Comparison of ENCODE assay signal across 12 cellular contexts in genomic region chr9:4833781-4834560, GRCh38. TPM values are rescaled to one million over a fixed set of nuclear protein-coding genes. Genes with fewer than 3 reads are reported as not detected.
DNase-seq lines count a peak whose midpoint lies in the region; ATAC-seq and TF ChIP-seq lines count a peak whose summit lies in the region.
"Had no signal": no experiment of that assay in that cellular context is flagged by ENCODE, and none has a peak within 500 bp of the region (broad histone marks: within the 10 kb centered on the region; RNA-seq: fewer than 3 reads in every experiment).

No MANE protein-coding gene starts in this region.

- H3K9me3 Mint-ChIP-seq in natural killer cell treated with Interleukin-12 subunit alpha and Interleukin-12 subunit beta and Interleukin-15 and Interleukin-18, amount 100 ng/mL, for 72 hours = no peaks in the 10 kb centered on the region
- H3K9me3 Mint-ChIP-seq in natural killer cell = no peaks in the 10 kb centered on the region
- H3K9me3 Mint-ChIP-seq in stimulated activated naive B cell treated with anti-CD40 and anti-IgM and Interleukin-4, amounts not matched to agents 10 μg/mL and 1 μg/mL and 100 μg/mL, for 72 hours = no peaks in the 10 kb centered on the region

- intact Hi-C loops in natural killer cell (cut with micrococcal nuclease) (no loop called here), adrenal gland (cut with DNase I) (no loop called here)

- WGBS in adrenal gland, 4 donors = 72 to 80% (median 78%) methylated on average over 11 of the region's 11 CpGs

- DNase-seq in natural killer cell treated with Interleukin-12 subunit alpha and Interleukin-12 subunit beta and Interleukin-15 and Interleukin-18, amount 100 ng/mL, for 72 hours (ENCODE audit: low spot score) = no peak
- DNase-seq in natural killer cell = no peak
- DNase-seq in adrenal gland = no peak
- DNase-seq in foreskin keratinocyte = no peak
- no peak for DNase-seq in stimulated activated naive B cell treated with anti-CD40 and anti-IgM and Interleukin-4, amounts not matched to agents 10 μg/mL and 1 μg/mL and 100 μg/mL, for 72 hours
- DNase-seq in D341Med (ENCODE audit: low spot score) = no peak
- DNase-seq in activated CD8-positive, alpha-beta memory T cell treated with anti-CD3 and anti-CD28 coated beads, Interleukin-2, amount 50 U/mL, for 4 hours = no peak
- DNase-seq: NCI-H2029 treated with DMSO at 0.1 percent for 48 hours, ovary had no signal

- H3K27me3 ChIP-seq in adrenal gland = no peaks in the 10 kb centered on the region
- no peaks in the 10 kb centered on the region for H3K27me3 ChIP-seq in foreskin keratinocyte
- H3K27me3 ChIP-seq: BLaER1 treated with 17β-estradiol and CSF1 and Interleukin-3, amounts not matched to agents 10 nM and 100 nM; ovary had no signal

- H3K9me3 ChIP-seq in adrenal gland (replicated peaks in 1 of 3) = no peaks in the 10 kb centered on the region
- H3K9me3 ChIP-seq: BLaER1 treated with 17β-estradiol and CSF1 and Interleukin-3, amounts not matched to agents 10 nM and 100 nM; ovary had no signal

- H3K27ac ChIP-seq in adrenal gland (peak overlapping the region; percentile 50 to 79 (median 67)), foreskin keratinocyte (peak overlapping the region; percentile 75)

- H3K36me3 ChIP-seq in adrenal gland (replicated peaks in 1 of 2) = no peaks in the 10 kb centered on the region
- H3K36me3 ChIP-seq: ovary had no signal

- H3K4me1 Mint-ChIP-seq in natural killer cell treated with Interleukin-12 subunit alpha and Interleukin-12 subunit beta and Interleukin-15 and Interleukin-18, amount 100 ng/mL, for 72 hours (ENCODE audit: low read depth in 2 of 2) = peaks cover 13 to 15% of the 10 kb centered on the region in 2 donors
- peaks cover 0 to 13% of the 10 kb centered on the region in 2 donors for H3K4me1 Mint-ChIP-seq in natural killer cell
- peaks cover 22 to 38% of the 10 kb centered on the region in 2 donors for H3K4me1 Mint-ChIP-seq in stimulated activated naive B cell treated with anti-CD40 and anti-IgM and Interleukin-4, amounts not matched to agents 10 μg/mL and 1 μg/mL and 100 μg/mL, for 72 hours

- TF ChIP-seq POLR2A in adrenal gland (IDR thresholded peaks at IDR 0.05) = no peak

- no peak for ATAC-seq in natural killer cell treated with Interleukin-12 subunit alpha and Interleukin-12 subunit beta and Interleukin-15 and Interleukin-18, amount 100 ng/mL, for 72 hours
- ATAC-seq in natural killer cell = no peak
- no peak for ATAC-seq in foreskin keratinocyte
- ATAC-seq in stimulated activated naive B cell treated with anti-CD40 and anti-IgM and Interleukin-4, amounts not matched to agents 10 μg/mL and 1 μg/mL and 100 μg/mL, for 72 hours (replicated peaks) = no peak
- ATAC-seq in GM21390 (IDR thresholded peaks at IDR 0.05; ENCODE audit: unreplicated experiment) = no peak

- TF ChIP-seq CTCF in natural killer cell (IDR thresholded peaks at IDR 0.05) = no peak
- TF ChIP-seq CTCF in adrenal gland (IDR thresholded peaks at IDR 0.05) = no peak
- TF ChIP-seq CTCF in foreskin keratinocyte (conservative IDR thresholded peaks at IDR 0.05) = no peak

- no peaks in the 10 kb centered on the region for H3K36me3 Mint-ChIP-seq in natural killer cell treated with Interleukin-12 subunit alpha and Interleukin-12 subunit beta and Interleukin-15 and Interleukin-18, amount 100 ng/mL, for 72 hours
- no peaks in the 10 kb centered on the region for H3K36me3 Mint-ChIP-seq in natural killer cell
- peaks cover 51 to 58% of the 10 kb centered on the region in 2 donors for H3K36me3 Mint-ChIP-seq in stimulated activated naive B cell treated with anti-CD40 and anti-IgM and Interleukin-4, amounts not matched to agents 10 μg/mL and 1 μg/mL and 100 μg/mL, for 72 hours

- H3K4me1 ChIP-seq in adrenal gland (replicated peaks in 1 of 2) = peaks cover 22 to 30% of the 10 kb centered on the region in 2 donors
- peaks cover 10% of the 10 kb centered on the region for H3K4me1 ChIP-seq in foreskin keratinocyte

- no peak overlapping the region for H3K4me3 ChIP-seq in adrenal gland
- H3K4me3 ChIP-seq: BLaER1 treated with 17β-estradiol and CSF1 and Interleukin-3, amounts not matched to agents 10 nM and 100 nM; lung; ovary had no signal

- H3K27ac Mint-ChIP-seq in natural killer cell treated with Interleukin-12 subunit alpha and Interleukin-12 subunit beta and Interleukin-15 and Interleukin-18, amount 100 ng/mL, for 72 hours = peak overlapping the region; percentile 51 to 55
- no peak overlapping the region for H3K27ac Mint-ChIP-seq in natural killer cell
- no peak overlapping the region for H3K27ac Mint-ChIP-seq in stimulated activated naive B cell treated with anti-CD40 and anti-IgM and Interleukin-4, amounts not matched to agents 10 μg/mL and 1 μg/mL and 100 μg/mL, for 72 hours

- no peak overlapping the region for H3K4me3 Mint-ChIP-seq in natural killer cell treated with Interleukin-12 subunit alpha and Interleukin-12 subunit beta and Interleukin-15 and Interleukin-18, amount 100 ng/mL, for 72 hours
- no peak overlapping the region for H3K4me3 Mint-ChIP-seq in natural killer cell
- no peak overlapping the region for H3K4me3 Mint-ChIP-seq in stimulated activated naive B cell treated with anti-CD40 and anti-IgM and Interleukin-4, amounts not matched to agents 10 μg/mL and 1 μg/mL and 100 μg/mL, for 72 hours

- no peaks in the 10 kb centered on the region for H3K27me3 Mint-ChIP-seq in natural killer cell treated with Interleukin-12 subunit alpha and Interleukin-12 subunit beta and Interleukin-15 and Interleukin-18, amount 100 ng/mL, for 72 hours
- no peaks in the 10 kb centered on the region for H3K27me3 Mint-ChIP-seq in natural killer cell (ENCODE audit: low read depth in 2 of 2)
- no peaks in the 10 kb centered on the region for H3K27me3 Mint-ChIP-seq in stimulated activated naive B cell treated with anti-CD40 and anti-IgM and Interleukin-4, amounts not matched to agents 10 μg/mL and 1 μg/mL and 100 μg/mL, for 72 hours

RNA-seq across cellular contexts. Expression of gene RCL1, which starts 41.2 kb away (rescaled TPM):
- total RNA-seq in natural killer cell treated with Interleukin-12 subunit alpha and Interleukin-12 subunit beta and Interleukin-15 and Interleukin-18, amount 100 ng/mL, for 72 hours = 10 to 100 TPM; 18.6 to 31.9 TPM
- 10 to 100 TPM; 18.1 to 26.3 (median 23.0) TPM for total RNA-seq in natural killer cell
- total RNA-seq in adrenal gland = 10 to 100 TPM; 16.9 to 33.4 (median 24.5) TPM
- 10 to 100 TPM; 15.4 to 22.6 (median 17.9) TPM for polyA plus RNA-seq in adrenal gland
- total RNA-seq in foreskin keratinocyte = 18.1 and 22.2 TPM in 2 replicates
- 15.4 and 20.9 TPM in 2 replicates for polyA plus RNA-seq in foreskin keratinocyte

Comparison
In these comparisons a context has a peak if more than half of its experiments do, and no peak if none do; other contexts are left out.
1. H3K27ac Mint-ChIP-seq: peak in natural killer cell treated with Interleukin-12 subunit alpha and Interleukin-12 subunit beta and Interleukin-15 and Interleukin-18, amount 100 ng/mL, for 72 hours (2 of 2); none in natural killer cell (0 of 2) and stimulated activated naive B cell treated with anti-CD40 and anti-IgM and Interleukin-4, amounts not matched to agents 10 μg/mL and 1 μg/mL and 100 μg/mL, for 72 hours (single experiment).